36 cellular contexts compared by ENCODE assay signal in genomic region chr5:135915466-135916001, GRCh38. TPM values are rescaled to one million over a fixed set of nuclear protein-coding genes. Genes with fewer than 3 reads are reported as not detected.
"Had no signal": no experiment of that assay in that cellular context is flagged by ENCODE, and none has a peak within 500 bp of the region (broad histone marks: within the 10 kb centered on the region; RNA-seq: fewer than 3 reads in every experiment).

No MANE protein-coding gene starts in this region.

- H3K4me3 Mint-ChIP-seq: activated CD4-positive, alpha-beta T cell treated with anti-CD3 and anti-CD28 coated beads, Interleukin-2, amount 10 ng/mL, durations not matched to agents 24 days and 14 days; activated CD8-positive, alpha-beta memory T cell treated with anti-CD3 and anti-CD28 coated beads, Interleukin-2, amount 10 ng/mL, durations not matched to agents 7 days and 5 days; activated naive CD8-positive, alpha-beta T cell treated with anti-CD3 and anti-CD28 coated beads for 36 hours had no signal

- H3K36me3 Mint-ChIP-seq: activated CD8-positive, alpha-beta memory T cell treated with anti-CD3 and anti-CD28 coated beads, Interleukin-2, amount 10 ng/mL, durations not matched to agents 7 days and 5 days; activated naive CD8-positive, alpha-beta T cell treated with anti-CD3 and anti-CD28 coated beads for 36 hours had no signal

- H3K9me3 Mint-ChIP-seq: activated CD4-positive, alpha-beta T cell treated with anti-CD3 and anti-CD28 coated beads, Interleukin-2, amount 10 ng/mL, durations not matched to agents 24 days and 14 days; activated naive CD8-positive, alpha-beta T cell treated with anti-CD3 and anti-CD28 coated beads for 36 hours had no signal

- ATAC-seq: activated CD8-positive, alpha-beta memory T cell treated with anti-CD3 and anti-CD28 coated beads, Interleukin-2, amount 10 ng/mL, durations not matched to agents 7 days and 5 days had no signal

- H3K4me1 Mint-ChIP-seq: activated CD4-positive, alpha-beta T cell treated with anti-CD3 and anti-CD28 coated beads, Interleukin-2, amount 10 ng/mL, durations not matched to agents 24 days and 14 days; activated naive CD8-positive, alpha-beta T cell treated with anti-CD3 and anti-CD28 coated beads for 36 hours had no signal

- DNase-seq: activated CD4-positive, alpha-beta T cell treated with anti-CD3 and anti-CD28 coated beads for 1 hour; activated CD4-positive, alpha-beta T cell treated with anti-CD3 and anti-CD28 coated beads, Interleukin-2, amount 10 ng/mL, durations not matched to agents 24 days and 14 days; activated CD4-positive, alpha-beta T cell treated with anti-CD3 and anti-CD28 coated beads, Interleukin-2, amount 50 U/mL, for 4 hours; activated CD4-positive, CD25-positive, alpha-beta regulatory T cell; activated CD8-positive, alpha-beta memory T cell treated with anti-CD3 and anti-CD28 coated beads for 24 hours; activated CD8-positive, alpha-beta memory T cell treated with anti-CD3 and anti-CD28 coated beads, Interleukin-2, amount 10 ng/mL, durations not matched to agents 7 days and 5 days; activated CD8-positive, alpha-beta memory T cell treated with anti-CD3 and anti-CD28 coated beads, Interleukin-2, amount 50 U/mL, for 48 hours; activated effector memory CD4-positive, alpha-beta T cell treated with anti-CD3 and anti-CD28 coated beads, Interleukin-2, amount 50 U/mL, for 16 hours; activated naive CD4-positive, alpha-beta T cell; activated naive CD4-positive, alpha-beta T cell treated with anti-CD3 and anti-CD28 coated beads, Interleukin-2, amount 50 U/mL, for 16 hours; activated naive CD8-positive, alpha-beta T cell treated with anti-CD3 and anti-CD28 coated beads for 36 hours; amniotic stem cell; aorta; brain microvascular endothelial cell; central memory CD4-positive, alpha-beta T cell; colonic mucosa; Kasumi-1; KG1; MG63; NCI-H1092; NCI-H1436 treated with DMSO at 0.1 percent for 48 hours; NCI-H1694 treated with DMSO at 0.1 percent for 48 hours; NCI-H2029; NCI-H2107; NCI-H2171; NCI-H510A; NCI-H526; NCI-H748 treated with DMSO at 0.1 percent for 48 hours; NK-92 treated with Interleukin-12 subunit alpha and Interleukin-12 subunit beta, amount 100 ng/mL, for 24 hours; Right ventricle myocardium superior; T1000; WERI-Rb-1 had no signal

- H3K27ac Mint-ChIP-seq: activated CD4-positive, alpha-beta T cell treated with anti-CD3 and anti-CD28 coated beads, Interleukin-2, amount 10 ng/mL, durations not matched to agents 24 days and 14 days; activated CD8-positive, alpha-beta memory T cell treated with anti-CD3 and anti-CD28 coated beads, Interleukin-2, amount 10 ng/mL, durations not matched to agents 7 days and 5 days; activated naive CD8-positive, alpha-beta T cell treated with anti-CD3 and anti-CD28 coated beads for 36 hours had no signal

RNA-seq across cellular contexts. Expression of gene IL9, which starts 19.9 kb away (rescaled TPM):
- total RNA-seq: activated CD8-positive, alpha-beta memory T cell treated with anti-CD3 and anti-CD28 coated beads, Interleukin-2, amount 10 ng/mL, durations not matched to agents 7 days and 5 days; activated naive CD8-positive, alpha-beta T cell treated with anti-CD3 and anti-CD28 coated beads for 36 hours; aorta; chondrocyte; colonic mucosa; OCI-LY7; Right ventricle myocardium superior had no signal

RNA-seq across cellular contexts. Expression of gene LECT2, which starts 39.2 kb away (rescaled TPM):
- total RNA-seq: activated CD4-positive, alpha-beta T cell treated with anti-CD3 and anti-CD28 coated beads, Interleukin-2, amount 10 ng/mL, durations not matched to agents 24 days and 14 days; activated CD8-positive, alpha-beta memory T cell treated with anti-CD3 and anti-CD28 coated beads, Interleukin-2, amount 10 ng/mL, durations not matched to agents 7 days and 5 days; activated naive CD8-positive, alpha-beta T cell treated with anti-CD3 and anti-CD28 coated beads for 36 hours; aorta; chondrocyte; colonic mucosa; OCI-LY7; Right ventricle myocardium superior; T-helper 1 cell treated with Interleukin-12 subunit alpha and Interleukin-12 subunit beta and Interleukin-4 antibody, amounts not matched to agents 30 ng/mL and 1 ng/mL, for 36 hours; T-helper 2 cell treated with Interferon-gamma antibody and Interleukin-4, amounts not matched to agents 100 ng/mL and 5 ng/mL, for 36 hours had no signal
